13 cellular contexts compared by ENCODE assay signal in the genomic region with DNA sequence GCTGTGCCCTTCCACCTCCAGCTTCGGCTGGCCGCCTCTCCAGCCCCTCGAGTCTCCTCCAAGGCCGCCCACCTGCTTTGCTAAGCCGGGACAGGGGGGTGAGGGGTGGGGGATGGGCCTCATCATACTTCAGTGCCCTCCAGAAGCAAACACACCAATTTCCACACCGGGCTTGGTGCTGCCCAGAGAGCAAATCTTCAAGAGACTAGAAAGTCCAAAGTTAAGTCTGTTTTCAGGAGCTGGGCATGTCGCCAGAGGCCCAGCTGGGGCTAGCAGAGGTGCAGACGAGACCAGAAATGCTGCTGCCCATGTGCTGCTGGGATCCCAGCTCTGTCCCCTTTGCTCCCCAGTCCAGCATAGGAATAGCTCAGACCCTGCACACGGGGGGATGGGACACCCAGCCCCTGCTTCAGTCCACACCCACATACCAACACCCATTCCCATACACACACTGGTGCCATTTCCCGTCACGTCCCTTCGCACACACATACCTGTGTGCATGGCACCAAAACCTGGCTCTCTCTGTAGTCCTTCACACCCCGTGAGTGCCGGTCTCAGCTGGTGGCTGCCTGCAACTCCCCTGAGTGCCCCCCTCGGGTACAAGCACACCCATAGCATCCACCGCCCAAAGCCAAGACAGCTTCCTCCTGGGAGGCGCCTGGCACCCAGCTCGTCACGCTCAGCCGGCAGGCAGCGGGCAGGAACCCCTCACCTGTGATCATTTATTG. TPM values are rescaled to one million over a fixed set of nuclear protein-coding genes. Genes with fewer than 3 reads are reported as not detected.
DNase-seq lines count a peak whose midpoint lies in the region; FAIRE-seq and TF ChIP-seq lines count a peak whose summit lies in the region.
"Had no signal": no experiment of that assay in that cellular context is flagged by ENCODE, and none has a peak within 500 bp of the region (broad histone marks: within the 10 kb centered on the region; RNA-seq: fewer than 3 reads in every experiment).

No MANE protein-coding gene starts in this region.

- TF ChIP-seq CTCF in Calu3 (IDR thresholded peaks at IDR 0.05; ENCODE audit: unreplicated experiment) (no peak), OCI-LY3 (IDR thresholded peaks at IDR 0.05; ENCODE audit: low read depth, low read length) (no peak), kidney (IDR thresholded peaks at IDR 0.05; ENCODE audit: borderline replicate concordance, extremely low read depth, insufficient read depth) (no peak)

- no peaks in the 10 kb centered on the region for H4K20me1 ChIP-seq in OCI-LY3 (ENCODE audit: insufficient read depth, low read length)

- peak overlapping the region; percentile 41; the same call in 1 of the 2 replicates for H2AFZ ChIP-seq in OCI-LY3 (ENCODE audit: low read depth, low read length)

- H3K4me3 ChIP-seq in OCI-LY3 (ENCODE audit: low read length) (peak overlapping the region; percentile 59), kidney (ENCODE audit: low read length in 2 of 2) (peak overlapping the region; percentile 25 to 41)

- peaks cover 2% of the 10 kb centered on the region for H3K9me3 Mint-ChIP-seq in Calu3 (ENCODE audit: low read depth, unreplicated experiment)

- H3K4me2 ChIP-seq in OCI-LY3 (ENCODE audit: low read length) = peak overlapping the region; percentile 73

- no peak for FAIRE-seq in kidney (lab: Jason Lieb, UNC)
- FAIRE-seq: GM12892 had no signal

- H3K36me3 ChIP-seq in OCI-LY3 (replicated peaks; ENCODE audit: low read depth, low read length) (no peaks in the 10 kb centered on the region), kidney (ENCODE audit: control insufficient read depth in 1 of 2, insufficient read depth in 2 of 2, low read length in 2 of 2) (no peaks in the 10 kb centered on the region)
- H3K36me3 ChIP-seq: adrenal gland had no signal

- intact Hi-C loops in Calu3 (cut with micrococcal nuclease; ENCODE audit: unreplicated experiment) (no loop called here), kidney (cut with DNase I) (no loop called here)

- peaks cover 22% of the 10 kb centered on the region for H3K4me1 Mint-ChIP-seq in Calu3 (ENCODE audit: low read depth, unreplicated experiment)

- peaks cover 88% of the 10 kb centered on the region for H3K27me3 Mint-ChIP-seq in Calu3 (ENCODE audit: unreplicated experiment)

- CTCF ChIA-PET in Calu3 (lab: Charles Lee) = interaction anchor here (0.7 kb wide), 1 partner anchor 120 kb away, joined by 3 read pairs; no protein-coding TSS in a partner anchor

- no peak for DNase-seq in Calu3
- peak; percentile 94 for DNase-seq in kidney
- peak; percentile 76 for DNase-seq in renal cortical epithelial cell (ENCODE audit: low read depth)
- no peak for DNase-seq in SIG-M5 treated with dmso at 0.1 percent for 504 hours (lab: John Stamatoyannopoulos, UW; ENCODE audit: unreplicated experiment)
- no peak for DNase-seq in stimulated activated naive CD4-positive, alpha-beta T cell (lab: John Stamatoyannopoulos, UW)
- no peak for DNase-seq in cerebellar cortex (ENCODE audit: low spot score)
- no peak for DNase-seq in NK-92 (lab: John Stamatoyannopoulos, UW; ENCODE audit: unreplicated experiment)
- DNase-seq: hippocampal formation; stimulated activated CD4-positive, alpha-beta T cell treated with anti-CD3 and anti-CD28 coated beads, Interleukin-4, amount 100 ng/mL, for 1 hour had no signal

- H3K27ac Mint-ChIP-seq in Calu3 (ENCODE audit: unreplicated experiment) = peak overlapping the region; percentile 34

- peak overlapping the region; percentile 15; the same call in 1 of the 2 replicates for H3K9ac ChIP-seq in OCI-LY3 (ENCODE audit: low read length)
- peak overlapping the region; percentile 41 to 42 for H3K9ac ChIP-seq in kidney (ENCODE audit: low read length in 2 of 2)

- H3K4me1 ChIP-seq in OCI-LY3 (ENCODE audit: low read length) = peaks cover 25% of the 10 kb centered on the region
- peaks cover 54 to 55% of the 10 kb centered on the region in 2 donors for H3K4me1 ChIP-seq in kidney (ENCODE audit: control insufficient read depth in 1 of 2, insufficient read depth in 1 of 2, low read depth in 1 of 2, low read length in 2 of 2)
- H3K4me1 ChIP-seq: adrenal gland had no signal

- H3K4me3 Mint-ChIP-seq in Calu3 (ENCODE audit: low read depth, unreplicated experiment) = peak overlapping the region; percentile 54

- no peaks in the 10 kb centered on the region for H3K79me2 ChIP-seq in OCI-LY3 (ENCODE audit: low read length)

- no peaks in the 10 kb centered on the region for H3K9me3 ChIP-seq in OCI-LY3 (ENCODE audit: insufficient read depth, low read length)
- no peaks in the 10 kb centered on the region for H3K9me3 ChIP-seq in kidney (ENCODE audit: control insufficient read depth in 1 of 2, low read length in 2 of 2)
- H3K9me3 ChIP-seq: adrenal gland had no signal

- BruUV-seq in Calu3 (replicated peaks; lab: Mats Ljungman, UMichigan) = no TSS peak

- no peak overlapping the region for H3K27ac ChIP-seq in OCI-LY3 (ENCODE audit: low read length)
- peak overlapping the region; percentile 82 to 87 for H3K27ac ChIP-seq in kidney (ENCODE audit: low read depth in 2 of 2, low read length in 2 of 2)

- peaks cover 22% of the 10 kb centered on the region for H3K27me3 ChIP-seq in OCI-LY3 (ENCODE audit: low read depth, low read length)
- H3K27me3 ChIP-seq: adrenal gland had no signal

- H3K36me3 Mint-ChIP-seq in Calu3 (ENCODE audit: insufficient read depth, unreplicated experiment) = peaks cover 9% of the 10 kb centered on the region

RNA-seq across cellular contexts. Expression of a gene that starts 1.0 kb away (rescaled TPM):
- total RNA-seq in Calu3 (2022) (0.90 and 1.8 TPM in 2 replicates), kidney (130 TPM), renal cortical epithelial cell (1.9 and 4.8 TPM in 2 replicates)
- 45.6 TPM for polyA plus RNA-seq in kidney (ENCODE audit: insufficient read depth, low read depth, low replicate concordance)
- total RNA-seq: T-helper 2 cell treated with Interferon-gamma antibody and Interleukin-4, amounts not matched to agents 100 ng/mL and 5 ng/mL, for 36 hours had no signal

RNA-seq across cellular contexts. Expression of a gene that starts 49.7 kb away (rescaled TPM):
- total RNA-seq in Calu3 (2022) (3.5 and 4.8 TPM in 2 replicates), kidney (22.8 TPM), renal cortical epithelial cell (1.0 and 2.9 TPM in 2 replicates)
- 161 TPM for polyA plus RNA-seq in kidney (ENCODE audit: insufficient read depth, low read depth, low replicate concordance)

Comparison
In these comparisons a context has a peak if more than half of its experiments do, and no peak if none do; other contexts are left out.
1. DNase-seq: peak in kidney (single experiment) and renal cortical epithelial cell (single experiment); none in Calu3 (single experiment), SIG-M5 treated with dmso at 0.1 percent for 504 hours (single experiment), stimulated activated naive CD4-positive, alpha-beta T cell (0 of 6), cerebellar cortex (single experiment) and NK-92 (single experiment).
2. RNA of a gene that starts 1.0 kb away (total RNA-seq): 130 TPM in kidney (single experiment); 1.9 to 4.8 TPM in renal cortical epithelial cell and 0.90 to 1.8 TPM in Calu3; every median in the first group is over 10 times any median in the second.